Comparison of ENCODE assay signal across 1 cellular context in the genomic region with DNA sequence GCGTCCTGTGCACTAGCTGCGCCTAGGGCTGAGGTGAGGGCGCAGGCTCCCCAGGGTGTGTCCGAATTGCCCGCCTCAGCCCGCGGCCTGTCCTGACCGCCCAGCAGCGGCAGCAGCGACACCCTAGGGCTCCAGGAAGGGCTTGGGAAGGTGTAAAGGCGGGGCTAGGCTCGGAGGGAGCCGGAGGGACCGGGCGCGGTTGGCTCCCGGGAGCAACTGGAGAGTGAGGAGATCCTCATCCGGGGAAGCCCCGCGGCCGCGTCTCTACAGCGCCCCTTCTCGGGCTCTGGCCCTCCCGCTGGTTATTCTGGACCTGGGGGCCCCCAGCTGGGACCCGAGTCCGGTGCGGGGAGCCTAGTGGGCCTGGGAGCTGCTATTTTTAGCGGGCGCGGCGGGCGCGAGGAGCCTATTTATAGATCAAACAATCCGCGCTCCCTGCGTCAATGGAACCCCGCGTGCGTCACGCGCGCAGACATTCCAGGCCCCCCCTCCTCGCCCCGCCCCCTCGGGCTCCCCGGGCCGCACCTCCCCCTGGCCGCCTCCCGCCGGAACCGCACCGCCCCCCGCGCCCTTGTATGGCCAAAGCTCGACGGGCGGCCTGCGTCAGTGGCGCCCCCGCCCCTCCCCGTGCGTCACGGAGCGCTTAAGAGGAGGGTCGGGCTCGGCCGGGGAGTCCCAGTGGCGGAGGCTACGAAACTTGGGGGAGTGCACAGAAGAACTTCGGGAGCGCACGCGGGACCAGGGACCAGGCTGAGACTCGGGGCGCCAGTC.
TF ChIP-seq lines count a peak whose summit lies in the region.

A gene (plus strand): TSS at position 672 of the 771 bp plus-strand sequence. CDS start 2,887 bp downstream, outside the sequence.

TF ChIP-seq in HepG2, 621 proteins besides CTCF, POLR2A, EP300 and RAD21 (continued from another document and continues in another):
- no peak for TF ChIP-seq SKI (IDR thresholded peaks at IDR 0.05; ENCODE audit: partially characterized antibody)
- TF ChIP-seq ZNF34 (CRISPR knock-in tag; IDR thresholded peaks at IDR 0.05; ENCODE audit: borderline replicate concordance) = no peak
- TF ChIP-seq, protein P1, sequence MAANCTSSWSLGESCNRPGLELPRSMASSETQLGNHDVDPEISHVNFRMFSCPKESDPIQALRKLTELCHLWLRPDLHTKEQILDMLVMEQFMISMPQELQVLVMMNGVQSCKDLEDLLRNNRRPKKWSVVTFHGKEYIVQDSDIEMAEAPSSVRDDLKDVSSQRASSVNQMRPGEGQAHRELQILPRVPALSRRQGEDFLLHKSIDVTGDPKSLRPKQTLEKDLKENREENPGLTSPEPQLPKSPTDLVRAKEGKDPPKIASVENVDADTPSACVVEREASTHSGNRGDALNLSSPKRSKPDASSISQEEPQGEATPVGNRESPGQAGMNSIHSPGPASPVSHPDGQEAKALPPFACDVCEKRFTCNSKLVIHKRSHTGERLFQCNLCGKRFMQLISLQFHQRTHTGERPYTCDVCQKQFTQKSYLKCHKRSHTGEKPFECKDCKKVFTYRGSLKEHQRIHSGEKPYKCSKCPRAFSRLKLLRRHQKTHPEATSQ (CRISPR knock-in tag; IDR thresholded peaks at IDR 0.05; ENCODE audit: borderline replicate concordance) = no peak
- TF ChIP-seq NR2C2 (CRISPR knock-in tag; IDR thresholded peaks at IDR 0.05; ENCODE audit: borderline replicate concordance) = 0 out of 2 replicates have a peak, but pooled peaks have one; percentile 27
- no peak for TF ChIP-seq SRSF4 (IDR thresholded peaks at IDR 0.05; ENCODE audit: low read depth, low read length, poor library complexity, severe bottlenecking)
- no peak for TF ChIP-seq ZNF749 (CRISPR knock-in tag; IDR thresholded peaks at IDR 0.05; ENCODE audit: borderline replicate concordance)
- TF ChIP-seq PCBP2 (optimal IDR thresholded peaks at IDR 0.05; ENCODE audit: low read depth, low read length, poor library complexity, severe bottlenecking) = no peak
- TF ChIP-seq ZNF616 (CRISPR knock-in tag; IDR thresholded peaks at IDR 0.05; ENCODE audit: low read depth) = 0 out of 2 replicates have a peak, but pooled peaks have one; percentile 62
- no peak for TF ChIP-seq RFX1 (IDR thresholded peaks at IDR 0.05)
- TF ChIP-seq, protein P2, sequence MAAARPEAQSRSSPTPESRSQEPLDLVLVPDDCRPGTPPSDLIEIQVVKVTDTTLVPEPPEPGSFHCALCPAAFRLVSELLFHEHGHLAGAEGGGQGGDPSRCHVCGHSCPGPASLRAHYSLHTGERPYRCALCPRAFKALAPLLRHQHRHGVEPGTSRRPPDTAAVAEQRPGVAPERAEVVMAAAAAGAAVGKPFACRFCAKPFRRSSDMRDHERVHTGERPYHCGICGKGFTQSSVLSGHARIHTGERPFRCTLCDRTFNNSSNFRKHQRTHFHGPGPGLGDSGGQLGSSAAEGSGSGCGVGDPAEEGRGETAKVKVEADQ (CRISPR knock-in tag; IDR thresholded peaks at IDR 0.05; ENCODE audit: borderline replicate concordance) = peak; percentile 30; the same call in 1 of the 2 replicates
- no peak for TF ChIP-seq ZNF101 (CRISPR knock-in tag; IDR thresholded peaks at IDR 0.05; ENCODE audit: borderline replicate concordance, low read depth)
- no peak; the same call in 1 of the 2 replicates for TF ChIP-seq PAX8 (CRISPR knock-in tag; IDR thresholded peaks at IDR 0.05; ENCODE audit: borderline replicate concordance)
- 0 out of 2 replicates have a peak, but pooled peaks have one; percentile 24 for TF ChIP-seq ZNF773 (CRISPR knock-in tag; IDR thresholded peaks at IDR 0.05; ENCODE audit: borderline replicate concordance)
- no peak for TF ChIP-seq EHMT2 (IDR thresholded peaks at IDR 0.05; ENCODE audit: borderline replicate concordance, low read depth, low read length)
- no peak for TF ChIP-seq ZKSCAN5 (CRISPR knock-in tag; IDR thresholded peaks at IDR 0.05)
- TF ChIP-seq, protein P3, sequence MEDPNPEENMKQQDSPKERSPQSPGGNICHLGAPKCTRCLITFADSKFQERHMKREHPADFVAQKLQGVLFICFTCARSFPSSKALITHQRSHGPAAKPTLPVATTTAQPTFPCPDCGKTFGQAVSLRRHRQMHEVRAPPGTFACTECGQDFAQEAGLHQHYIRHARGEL (CRISPR knock-in tag; IDR thresholded peaks at IDR 0.05) = no peak
- 0 out of 2 replicates have a peak, but pooled peaks have one; percentile 47 for TF ChIP-seq ZNF510 (CRISPR knock-in tag; IDR thresholded peaks at IDR 0.05; ENCODE audit: low read depth)
- no peak for TF ChIP-seq ZNF713 (CRISPR knock-in tag; IDR thresholded peaks at IDR 0.05)
- TF ChIP-seq, protein P4, sequence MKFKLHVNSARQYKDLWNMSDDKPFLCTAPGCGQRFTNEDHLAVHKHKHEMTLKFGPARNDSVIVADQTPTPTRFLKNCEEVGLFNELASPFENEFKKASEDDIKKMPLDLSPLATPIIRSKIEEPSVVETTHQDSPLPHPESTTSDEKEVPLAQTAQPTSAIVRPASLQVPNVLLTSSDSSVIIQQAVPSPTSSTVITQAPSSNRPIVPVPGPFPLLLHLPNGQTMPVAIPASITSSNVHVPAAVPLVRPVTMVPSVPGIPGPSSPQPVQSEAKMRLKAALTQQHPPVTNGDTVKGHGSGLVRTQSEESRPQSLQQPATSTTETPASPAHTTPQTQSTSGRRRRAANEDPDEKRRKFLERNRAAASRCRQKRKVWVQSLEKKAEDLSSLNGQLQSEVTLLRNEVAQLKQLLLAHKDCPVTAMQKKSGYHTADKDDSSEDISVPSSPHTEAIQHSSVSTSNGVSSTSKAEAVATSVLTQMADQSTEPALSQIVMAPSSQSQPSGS (CRISPR knock-in tag; IDR thresholded peaks at IDR 0.05) = no peak
- TF ChIP-seq ZNF788 (CRISPR knock-in tag; IDR thresholded peaks at IDR 0.05; ENCODE audit: borderline replicate concordance) = peak; percentile 42
- TF ChIP-seq RELA (CRISPR knock-in tag; IDR thresholded peaks at IDR 0.05) = no peak
- TF ChIP-seq, protein P5, sequence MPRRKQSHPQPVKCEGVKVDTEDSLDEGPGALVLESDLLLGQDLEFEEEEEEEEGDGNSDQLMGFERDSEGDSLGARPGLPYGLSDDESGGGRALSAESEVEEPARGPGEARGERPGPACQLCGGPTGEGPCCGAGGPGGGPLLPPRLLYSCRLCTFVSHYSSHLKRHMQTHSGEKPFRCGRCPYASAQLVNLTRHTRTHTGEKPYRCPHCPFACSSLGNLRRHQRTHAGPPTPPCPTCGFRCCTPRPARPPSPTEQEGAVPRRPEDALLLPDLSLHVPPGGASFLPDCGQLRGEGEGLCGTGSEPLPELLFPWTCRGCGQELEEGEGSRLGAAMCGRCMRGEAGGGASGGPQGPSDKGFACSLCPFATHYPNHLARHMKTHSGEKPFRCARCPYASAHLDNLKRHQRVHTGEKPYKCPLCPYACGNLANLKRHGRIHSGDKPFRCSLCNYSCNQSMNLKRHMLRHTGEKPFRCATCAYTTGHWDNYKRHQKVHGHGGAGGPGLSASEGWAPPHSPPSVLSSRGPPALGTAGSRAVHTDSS (CRISPR knock-in tag; conservative IDR thresholded peaks at IDR 0.05) = no peak
- no peak for TF ChIP-seq ZNF7 (CRISPR knock-in tag; IDR thresholded peaks at IDR 0.05)
- TF ChIP-seq, protein P6, sequence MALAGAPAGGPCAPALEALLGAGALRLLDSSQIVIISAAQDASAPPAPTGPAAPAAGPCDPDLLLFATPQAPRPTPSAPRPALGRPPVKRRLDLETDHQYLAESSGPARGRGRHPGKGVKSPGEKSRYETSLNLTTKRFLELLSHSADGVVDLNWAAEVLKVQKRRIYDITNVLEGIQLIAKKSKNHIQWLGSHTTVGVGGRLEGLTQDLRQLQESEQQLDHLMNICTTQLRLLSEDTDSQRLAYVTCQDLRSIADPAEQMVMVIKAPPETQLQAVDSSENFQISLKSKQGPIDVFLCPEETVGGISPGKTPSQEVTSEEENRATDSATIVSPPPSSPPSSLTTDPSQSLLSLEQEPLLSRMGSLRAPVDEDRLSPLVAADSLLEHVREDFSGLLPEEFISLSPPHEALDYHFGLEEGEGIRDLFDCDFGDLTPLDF (CRISPR knock-in tag; IDR thresholded peaks at IDR 0.05) = no peak; the same call in 1 of the 2 replicates
- no peak for TF ChIP-seq ZFP36L2 (CRISPR knock-in tag; IDR thresholded peaks at IDR 0.05)
- no peak for TF ChIP-seq NFE2L2 (IDR thresholded peaks at IDR 0.05; ENCODE audit: low read length)
- TF ChIP-seq SP2 (CRISPR knock-in tag; IDR thresholded peaks at IDR 0.05) = no peak; the same call in 1 of the 2 replicates
- TF ChIP-seq, protein P7, sequence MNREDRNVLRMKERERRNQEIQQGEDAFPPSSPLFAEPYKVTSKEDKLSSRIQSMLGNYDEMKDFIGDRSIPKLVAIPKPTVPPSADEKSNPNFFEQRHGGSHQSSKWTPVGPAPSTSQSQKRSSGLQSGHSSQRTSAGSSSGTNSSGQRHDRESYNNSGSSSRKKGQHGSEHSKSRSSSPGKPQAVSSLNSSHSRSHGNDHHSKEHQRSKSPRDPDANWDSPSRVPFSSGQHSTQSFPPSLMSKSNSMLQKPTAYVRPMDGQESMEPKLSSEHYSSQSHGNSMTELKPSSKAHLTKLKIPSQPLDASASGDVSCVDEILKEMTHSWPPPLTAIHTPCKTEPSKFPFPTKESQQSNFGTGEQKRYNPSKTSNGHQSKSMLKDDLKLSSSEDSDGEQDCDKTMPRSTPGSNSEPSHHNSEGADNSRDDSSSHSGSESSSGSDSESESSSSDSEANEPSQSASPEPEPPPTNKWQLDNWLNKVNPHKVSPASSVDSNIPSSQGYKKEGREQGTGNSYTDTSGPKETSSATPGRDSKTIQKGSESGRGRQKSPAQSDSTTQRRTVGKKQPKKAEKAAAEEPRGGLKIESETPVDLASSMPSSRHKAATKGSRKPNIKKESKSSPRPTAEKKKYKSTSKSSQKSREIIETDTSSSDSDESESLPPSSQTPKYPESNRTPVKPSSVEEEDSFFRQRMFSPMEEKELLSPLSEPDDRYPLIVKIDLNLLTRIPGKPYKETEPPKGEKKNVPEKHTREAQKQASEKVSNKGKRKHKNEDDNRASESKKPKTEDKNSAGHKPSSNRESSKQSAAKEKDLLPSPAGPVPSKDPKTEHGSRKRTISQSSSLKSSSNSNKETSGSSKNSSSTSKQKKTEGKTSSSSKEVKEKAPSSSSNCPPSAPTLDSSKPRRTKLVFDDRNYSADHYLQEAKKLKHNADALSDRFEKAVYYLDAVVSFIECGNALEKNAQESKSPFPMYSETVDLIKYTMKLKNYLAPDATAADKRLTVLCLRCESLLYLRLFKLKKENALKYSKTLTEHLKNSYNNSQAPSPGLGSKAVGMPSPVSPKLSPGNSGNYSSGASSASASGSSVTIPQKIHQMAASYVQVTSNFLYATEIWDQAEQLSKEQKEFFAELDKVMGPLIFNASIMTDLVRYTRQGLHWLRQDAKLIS (CRISPR knock-in tag; IDR thresholded peaks at IDR 0.05) = no peak
- peak; percentile 83 for TF ChIP-seq U2AF1 (optimal IDR thresholded peaks at IDR 0.05; ENCODE audit: low read depth, low read length)
- no peak for TF ChIP-seq ETV6 (CRISPR knock-in tag; conservative IDR thresholded peaks at IDR 0.05)
- TF ChIP-seq, protein P8, sequence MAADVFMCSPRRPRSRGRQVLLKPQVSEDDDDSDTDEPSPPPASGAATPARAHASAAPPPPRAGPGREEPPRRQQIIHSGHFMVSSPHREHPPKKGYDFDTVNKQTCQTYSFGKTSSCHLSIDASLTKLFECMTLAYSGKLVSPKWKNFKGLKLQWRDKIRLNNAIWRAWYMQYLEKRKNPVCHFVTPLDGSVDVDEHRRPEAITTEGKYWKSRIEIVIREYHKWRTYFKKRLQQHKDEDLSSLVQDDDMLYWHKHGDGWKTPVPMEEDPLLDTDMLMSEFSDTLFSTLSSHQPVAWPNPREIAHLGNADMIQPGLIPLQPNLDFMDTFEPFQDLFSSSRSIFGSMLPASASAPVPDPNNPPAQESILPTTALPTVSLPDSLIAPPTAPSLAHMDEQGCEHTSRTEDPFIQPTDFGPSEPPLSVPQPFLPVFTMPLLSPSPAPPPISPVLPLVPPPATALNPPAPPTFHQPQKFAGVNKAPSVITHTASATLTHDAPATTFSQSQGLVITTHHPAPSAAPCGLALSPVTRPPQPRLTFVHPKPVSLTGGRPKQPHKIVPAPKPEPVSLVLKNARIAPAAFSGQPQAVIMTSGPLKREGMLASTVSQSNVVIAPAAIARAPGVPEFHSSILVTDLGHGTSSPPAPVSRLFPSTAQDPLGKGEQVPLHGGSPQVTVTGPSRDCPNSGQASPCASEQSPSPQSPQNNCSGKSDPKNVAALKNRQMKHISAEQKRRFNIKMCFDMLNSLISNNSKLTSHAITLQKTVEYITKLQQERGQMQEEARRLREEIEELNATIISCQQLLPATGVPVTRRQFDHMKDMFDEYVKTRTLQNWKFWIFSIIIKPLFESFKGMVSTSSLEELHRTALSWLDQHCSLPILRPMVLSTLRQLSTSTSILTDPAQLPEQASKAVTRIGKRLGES (CRISPR knock-in tag; IDR thresholded peaks at IDR 0.05; ENCODE audit: borderline replicate concordance) = no peak; the same call in 1 of the 2 replicates
- TF ChIP-seq ZNF776 (CRISPR knock-in tag; IDR thresholded peaks at IDR 0.05) = peak; percentile 53; the same call in 1 of the 2 replicates
- TF ChIP-seq GLI4 (CRISPR knock-in tag; IDR thresholded peaks at IDR 0.05; ENCODE audit: borderline replicate concordance) = 0 out of 2 replicates have a peak, but pooled peaks have one; percentile 80
- TF ChIP-seq NR2F1 (CRISPR knock-in tag; IDR thresholded peaks at IDR 0.05) = no peak
- TF ChIP-seq, protein P9, sequence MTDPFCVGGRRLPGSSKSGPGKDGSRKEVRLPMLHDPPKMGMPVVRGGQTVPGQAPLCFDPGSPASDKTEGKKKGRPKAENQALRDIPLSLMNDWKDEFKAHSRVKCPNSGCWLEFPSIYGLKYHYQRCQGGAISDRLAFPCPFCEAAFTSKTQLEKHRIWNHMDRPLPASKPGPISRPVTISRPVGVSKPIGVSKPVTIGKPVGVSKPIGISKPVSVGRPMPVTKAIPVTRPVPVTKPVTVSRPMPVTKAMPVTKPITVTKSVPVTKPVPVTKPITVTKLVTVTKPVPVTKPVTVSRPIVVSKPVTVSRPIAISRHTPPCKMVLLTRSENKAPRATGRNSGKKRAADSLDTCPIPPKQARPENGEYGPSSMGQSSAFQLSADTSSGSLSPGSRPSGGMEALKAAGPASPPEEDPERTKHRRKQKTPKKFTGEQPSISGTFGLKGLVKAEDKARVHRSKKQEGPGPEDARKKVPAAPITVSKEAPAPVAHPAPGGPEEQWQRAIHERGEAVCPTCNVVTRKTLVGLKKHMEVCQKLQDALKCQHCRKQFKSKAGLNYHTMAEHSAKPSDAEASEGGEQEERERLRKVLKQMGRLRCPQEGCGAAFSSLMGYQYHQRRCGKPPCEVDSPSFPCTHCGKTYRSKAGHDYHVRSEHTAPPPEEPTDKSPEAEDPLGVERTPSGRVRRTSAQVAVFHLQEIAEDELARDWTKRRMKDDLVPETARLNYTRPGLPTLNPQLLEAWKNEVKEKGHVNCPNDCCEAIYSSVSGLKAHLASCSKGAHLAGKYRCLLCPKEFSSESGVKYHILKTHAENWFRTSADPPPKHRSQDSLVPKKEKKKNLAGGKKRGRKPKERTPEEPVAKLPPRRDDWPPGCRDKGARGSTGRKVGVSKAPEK (CRISPR knock-in tag; IDR thresholded peaks at IDR 0.05; ENCODE audit: borderline replicate concordance) = no peak
- no peak for TF ChIP-seq IKZF1 (IDR thresholded peaks at IDR 0.05)
- TF ChIP-seq, protein P10, sequence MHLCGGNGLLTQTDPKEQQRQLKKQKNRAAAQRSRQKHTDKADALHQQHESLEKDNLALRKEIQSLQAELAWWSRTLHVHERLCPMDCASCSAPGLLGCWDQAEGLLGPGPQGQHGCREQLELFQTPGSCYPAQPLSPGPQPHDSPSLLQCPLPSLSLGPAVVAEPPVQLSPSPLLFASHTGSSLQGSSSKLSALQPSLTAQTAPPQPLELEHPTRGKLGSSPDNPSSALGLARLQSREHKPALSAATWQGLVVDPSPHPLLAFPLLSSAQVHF (CRISPR knock-in tag; IDR thresholded peaks at IDR 0.05) = no peak
- TF ChIP-seq, protein P11, sequence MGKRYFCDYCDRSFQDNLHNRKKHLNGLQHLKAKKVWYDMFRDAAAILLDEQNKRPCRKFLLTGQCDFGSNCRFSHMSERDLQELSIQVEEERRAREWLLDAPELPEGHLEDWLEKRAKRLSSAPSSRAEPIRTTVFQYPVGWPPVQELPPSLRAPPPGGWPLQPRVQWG (CRISPR knock-in tag; IDR thresholded peaks at IDR 0.05; ENCODE audit: borderline replicate concordance, low read depth) = no peak
- TF ChIP-seq ZNF225 (CRISPR knock-in tag; IDR thresholded peaks at IDR 0.05) = no peak
- peak; percentile 75; the same call in 1 of the 2 replicates for TF ChIP-seq ZNF44 (CRISPR knock-in tag; IDR thresholded peaks at IDR 0.05)
